In genomic region chr6:92122746-92123145, GRCh38 we compare ENCODE assay signal across 11 cellular contexts.
DNase-seq lines count a peak whose midpoint lies in the region; ATAC-seq and TF ChIP-seq lines count a peak whose summit lies in the region.
"Had no signal": no experiment of that assay in that cellular context is flagged by ENCODE, and none has a peak within 500 bp of the region (broad histone marks: within the 10 kb centered on the region; RNA-seq: fewer than 3 reads in every experiment).

No MANE protein-coding gene starts in this region.

- H3K27ac Mint-ChIP-seq in endothelial cell (ENCODE audit: unreplicated experiment): no peak overlapping the region
- H3K27ac Mint-ChIP-seq: dendritic cell treated with granulocyte-macrophage colony-stimulating factor and Interleukin-4, amounts not matched to agents 40 ng/mL and 50 ng/mL, for 4 days had no signal

- H3K36me3 Mint-ChIP-seq in endothelial cell (ENCODE audit: low read depth, unreplicated experiment): no peaks in the 10 kb centered on the region

- H3K4me3 Mint-ChIP-seq in endothelial cell (ENCODE audit: unreplicated experiment): no peak overlapping the region
- H3K4me3 Mint-ChIP-seq: dendritic cell treated with granulocyte-macrophage colony-stimulating factor and Interleukin-4, amounts not matched to agents 40 ng/mL and 50 ng/mL, for 4 days had no signal

- TF ChIP-seq CTCF in endothelial cell (IDR thresholded peaks at IDR 0.05; ENCODE audit: unreplicated experiment): peak; percentile 47

- no peak for ATAC-seq in GM21717 (IDR thresholded peaks at IDR 0.05; ENCODE audit: unreplicated experiment)

- H3K4me1 Mint-ChIP-seq in endothelial cell (ENCODE audit: unreplicated experiment): no peaks in the 10 kb centered on the region

- no peaks in the 10 kb centered on the region for H3K9me3 Mint-ChIP-seq in endothelial cell (ENCODE audit: unreplicated experiment)
- H3K9me3 Mint-ChIP-seq: dendritic cell treated with granulocyte-macrophage colony-stimulating factor and Interleukin-4, amounts not matched to agents 40 ng/mL and 50 ng/mL, for 4 days had no signal

- peak; percentile 22 for DNase-seq in SIG-M5 treated with dmso at 0.1 percent for 504 hours (lab: John Stamatoyannopoulos, UW; ENCODE audit: unreplicated experiment)
- DNase-seq in SIG-M5 (lab: John Stamatoyannopoulos, UW): no peak
- DNase-seq in NCI-H460 (ENCODE audit: extremely low read depth, low read depth): peak; percentile 2
- no peak for DNase-seq in endothelial cell (ENCODE audit: low spot score)
- DNase-seq in superior temporal gyrus (ENCODE audit: extremely low spot score): peak; percentile 67
- DNase-seq in stimulated activated naive CD4-positive, alpha-beta T cell treated with Interleukin-2 at 50 U/mL for 16 hours (lab: John Stamatoyannopoulos, UW): no peak
- DNase-seq in ecto neural progenitor cell (ENCODE audit: low spot score): no peak
- DNase-seq: activated CD4-positive, alpha-beta T cell treated with anti-CD3 and anti-CD28 coated beads for 4 hours; C1 segment of cervical spinal cord had no signal

- H3K27me3 Mint-ChIP-seq in endothelial cell (ENCODE audit: unreplicated experiment): no peaks in the 10 kb centered on the region
- H3K27me3 Mint-ChIP-seq: dendritic cell treated with granulocyte-macrophage colony-stimulating factor and Interleukin-4, amounts not matched to agents 40 ng/mL and 50 ng/mL, for 4 days had no signal

Comparison
In these comparisons a context has a peak if more than half of its experiments do, and no peak if none do; other contexts are left out.
1. DNase-seq: peak in SIG-M5 treated with dmso at 0.1 percent for 504 hours (single experiment), NCI-H460 (single experiment) and superior temporal gyrus (single experiment); none in SIG-M5 (single experiment), endothelial cell (single experiment), stimulated activated naive CD4-positive, alpha-beta T cell treated with Interleukin-2 at 50 U/mL for 16 hours (single experiment) and ecto neural progenitor cell (single experiment).